1 cellular context compared by ENCODE assay signal in the genomic region with DNA sequence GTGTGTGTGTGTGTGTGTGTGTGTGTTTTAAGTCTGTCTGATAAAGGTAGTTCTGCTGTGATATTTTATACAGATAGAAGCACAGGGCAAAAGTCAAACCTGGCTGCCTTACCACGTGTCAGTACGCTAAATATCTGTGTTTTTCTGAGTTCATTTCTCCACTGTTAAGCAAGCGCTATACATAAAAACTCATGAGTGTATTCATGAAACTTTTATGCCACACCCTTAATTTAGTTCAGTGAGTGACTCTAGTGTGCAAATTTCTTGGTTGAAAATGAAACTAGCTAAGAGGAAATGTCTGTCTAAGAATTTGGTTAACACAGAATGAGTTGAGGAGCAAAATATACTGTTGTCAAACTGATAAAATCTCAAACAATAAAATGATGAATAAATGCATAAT.
A peak's percentile ranks its signal among the peaks of the same experiment; 100 is the strongest.
TF ChIP-seq lines count a peak whose summit lies in the region.

No MANE protein-coding gene starts in this region.

TF ChIP-seq in GM12878, 131 proteins besides CTCF, POLR2A, EP300 and RAD21 (continued from another document and continues in another):
- peak in 1 of 2 experiments; percentile 53; a peak in 1 of 4 replicates for TF ChIP-seq ETV6 (conservative IDR thresholded peaks at IDR 0.05 in 1 of 2, IDR thresholded peaks at IDR 0.05 in 1 of 2; ENCODE audit: borderline replicate concordance in 1 of 2, low read depth in 1 of 2)
- peak; percentile 90; the same call in 1 of the 2 replicates for TF ChIP-seq RCOR1 (conservative IDR thresholded peaks at IDR 0.05; ENCODE audit: low read depth, low read length)
- TF ChIP-seq, protein P1, sequence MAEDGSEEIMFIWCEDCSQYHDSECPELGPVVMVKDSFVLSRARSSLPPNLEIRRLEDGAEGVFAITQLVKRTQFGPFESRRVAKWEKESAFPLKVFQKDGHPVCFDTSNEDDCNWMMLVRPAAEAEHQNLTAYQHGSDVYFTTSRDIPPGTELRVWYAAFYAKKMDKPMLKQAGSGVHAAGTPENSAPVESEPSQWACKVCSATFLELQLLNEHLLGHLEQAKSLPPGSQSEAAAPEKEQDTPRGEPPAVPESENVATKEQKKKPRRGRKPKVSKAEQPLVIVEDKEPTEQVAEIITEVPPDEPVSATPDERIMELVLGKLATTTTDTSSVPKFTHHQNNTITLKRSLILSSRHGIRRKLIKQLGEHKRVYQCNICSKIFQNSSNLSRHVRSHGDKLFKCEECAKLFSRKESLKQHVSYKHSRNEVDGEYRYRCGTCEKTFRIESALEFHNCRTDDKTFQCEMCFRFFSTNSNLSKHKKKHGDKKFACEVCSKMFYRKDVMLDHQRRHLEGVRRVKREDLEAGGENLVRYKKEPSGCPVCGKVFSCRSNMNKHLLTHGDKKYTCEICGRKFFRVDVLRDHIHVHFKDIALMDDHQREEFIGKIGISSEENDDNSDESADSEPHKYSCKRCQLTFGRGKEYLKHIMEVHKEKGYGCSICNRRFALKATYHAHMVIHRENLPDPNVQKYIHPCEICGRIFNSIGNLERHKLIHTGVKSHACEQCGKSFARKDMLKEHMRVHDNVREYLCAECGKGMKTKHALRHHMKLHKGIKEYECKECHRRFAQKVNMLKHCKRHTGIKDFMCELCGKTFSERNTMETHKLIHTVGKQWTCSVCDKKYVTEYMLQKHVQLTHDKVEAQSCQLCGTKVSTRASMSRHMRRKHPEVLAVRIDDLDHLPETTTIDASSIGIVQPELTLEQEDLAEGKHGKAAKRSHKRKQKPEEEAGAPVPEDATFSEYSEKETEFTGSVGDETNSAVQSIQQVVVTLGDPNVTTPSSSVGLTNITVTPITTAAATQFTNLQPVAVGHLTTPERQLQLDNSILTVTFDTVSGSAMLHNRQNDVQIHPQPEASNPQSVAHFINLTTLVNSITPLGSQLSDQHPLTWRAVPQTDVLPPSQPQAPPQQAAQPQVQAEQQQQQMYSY (CRISPR knock-in tag; IDR thresholded peaks at IDR 0.05) = no peak
- no peak for TF ChIP-seq HDGF (IDR thresholded peaks at IDR 0.05)
- TF ChIP-seq, protein P2, sequence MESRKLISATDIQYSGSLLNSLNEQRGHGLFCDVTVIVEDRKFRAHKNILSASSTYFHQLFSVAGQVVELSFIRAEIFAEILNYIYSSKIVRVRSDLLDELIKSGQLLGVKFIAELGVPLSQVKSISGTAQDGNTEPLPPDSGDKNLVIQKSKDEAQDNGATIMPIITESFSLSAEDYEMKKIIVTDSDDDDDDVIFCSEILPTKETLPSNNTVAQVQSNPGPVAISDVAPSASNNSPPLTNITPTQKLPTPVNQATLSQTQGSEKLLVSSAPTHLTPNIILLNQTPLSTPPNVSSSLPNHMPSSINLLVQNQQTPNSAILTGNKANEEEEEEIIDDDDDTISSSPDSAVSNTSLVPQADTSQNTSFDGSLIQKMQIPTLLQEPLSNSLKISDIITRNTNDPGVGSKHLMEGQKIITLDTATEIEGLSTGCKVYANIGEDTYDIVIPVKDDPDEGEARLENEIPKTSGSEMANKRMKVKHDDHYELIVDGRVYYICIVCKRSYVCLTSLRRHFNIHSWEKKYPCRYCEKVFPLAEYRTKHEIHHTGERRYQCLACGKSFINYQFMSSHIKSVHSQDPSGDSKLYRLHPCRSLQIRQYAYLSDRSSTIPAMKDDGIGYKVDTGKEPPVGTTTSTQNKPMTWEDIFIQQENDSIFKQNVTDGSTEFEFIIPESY (IDR thresholded peaks at IDR 0.05) = no peak
- no peak for TF ChIP-seq SIN3A (IDR thresholded peaks at IDR 0.05; ENCODE audit: low read depth, low read length)
- TF ChIP-seq GATAD2B (conservative IDR thresholded peaks at IDR 0.05; ENCODE audit: low read depth) = no peak
- no peak for TF ChIP-seq SMARCA5 (IDR thresholded peaks at IDR 0.05)
- TF ChIP-seq NR2C1 (IDR thresholded peaks at IDR 0.05) = no peak
- TF ChIP-seq ZZZ3 (IDR thresholded peaks at IDR 0.05; ENCODE audit: control insufficient read depth, insufficient read length, low read depth) = no peak
- TF ChIP-seq, protein P3, sequence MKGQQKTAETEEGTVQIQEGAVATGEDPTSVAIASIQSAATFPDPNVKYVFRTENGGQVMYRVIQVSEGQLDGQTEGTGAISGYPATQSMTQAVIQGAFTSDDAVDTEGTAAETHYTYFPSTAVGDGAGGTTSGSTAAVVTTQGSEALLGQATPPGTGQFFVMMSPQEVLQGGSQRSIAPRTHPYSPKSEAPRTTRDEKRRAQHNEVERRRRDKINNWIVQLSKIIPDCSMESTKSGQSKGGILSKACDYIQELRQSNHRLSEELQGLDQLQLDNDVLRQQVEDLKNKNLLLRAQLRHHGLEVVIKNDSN (IDR thresholded peaks at IDR 0.05; ENCODE audit: borderline replicate concordance, extremely low read length, insufficient read depth, low read depth, low read length) = no peak
- peak; percentile 66 for TF ChIP-seq RAD51 (IDR thresholded peaks at IDR 0.05)
- no peak for TF ChIP-seq SUPT20H (IDR thresholded peaks at IDR 0.05; ENCODE audit: borderline replicate concordance, control insufficient read depth, low read depth, low read length)
- TF ChIP-seq EZH2 (IDR thresholded peaks at IDR 0.05; ENCODE audit: borderline replicate concordance, control insufficient read depth, low read depth, low read length) = no peak
- TF ChIP-seq CBFB (IDR thresholded peaks at IDR 0.05; ENCODE audit: low read depth) = no peak
- TF ChIP-seq, protein P4, sequence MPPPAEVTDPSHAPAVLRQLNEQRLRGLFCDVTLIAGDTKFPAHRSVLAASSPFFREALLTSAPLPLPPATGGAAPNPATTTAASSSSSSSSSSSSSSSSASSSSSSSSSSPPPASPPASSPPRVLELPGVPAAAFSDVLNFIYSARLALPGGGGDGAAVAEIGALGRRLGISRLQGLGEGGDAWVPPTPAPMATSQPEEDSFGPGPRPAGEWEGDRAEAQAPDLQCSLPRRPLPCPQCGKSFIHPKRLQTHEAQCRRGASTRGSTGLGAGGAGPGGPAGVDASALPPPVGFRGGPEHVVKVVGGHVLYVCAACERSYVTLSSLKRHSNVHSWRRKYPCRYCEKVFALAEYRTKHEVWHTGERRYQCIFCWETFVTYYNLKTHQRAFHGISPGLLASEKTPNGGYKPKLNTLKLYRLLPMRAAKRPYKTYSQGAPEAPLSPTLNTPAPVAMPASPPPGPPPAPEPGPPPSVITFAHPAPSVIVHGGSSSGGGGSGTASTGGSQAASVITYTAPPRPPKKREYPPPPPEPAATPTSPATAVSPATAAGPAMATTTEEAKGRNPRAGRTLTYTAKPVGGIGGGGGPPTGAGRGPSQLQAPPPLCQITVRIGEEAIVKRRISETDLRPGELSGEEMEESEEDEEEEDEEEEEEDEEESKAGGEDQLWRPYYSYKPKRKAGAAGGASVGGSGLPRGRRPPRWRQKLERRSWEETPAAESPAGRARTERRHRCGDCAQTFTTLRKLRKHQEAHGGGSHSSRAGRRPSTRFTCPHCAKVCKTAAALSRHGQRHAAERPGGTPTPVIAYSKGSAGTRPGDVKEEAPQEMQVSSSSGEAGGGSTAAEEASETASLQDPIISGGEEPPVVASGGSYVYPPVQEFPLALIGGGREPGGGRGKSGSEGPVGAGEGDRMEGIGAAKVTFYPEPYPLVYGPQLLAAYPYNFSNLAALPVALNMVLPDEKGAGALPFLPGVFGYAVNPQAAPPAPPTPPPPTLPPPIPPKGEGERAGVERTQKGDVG (CRISPR knock-in tag; IDR thresholded peaks at IDR 0.05) = no peak
- no peak for TF ChIP-seq YBX1 (IDR thresholded peaks at IDR 0.05)
- TF ChIP-seq SRF (IDR thresholded peaks at IDR 0.05; ENCODE audit: low read depth in 2 of 2, low read length in 2 of 2) = no peak
- TF ChIP-seq, protein P5, sequence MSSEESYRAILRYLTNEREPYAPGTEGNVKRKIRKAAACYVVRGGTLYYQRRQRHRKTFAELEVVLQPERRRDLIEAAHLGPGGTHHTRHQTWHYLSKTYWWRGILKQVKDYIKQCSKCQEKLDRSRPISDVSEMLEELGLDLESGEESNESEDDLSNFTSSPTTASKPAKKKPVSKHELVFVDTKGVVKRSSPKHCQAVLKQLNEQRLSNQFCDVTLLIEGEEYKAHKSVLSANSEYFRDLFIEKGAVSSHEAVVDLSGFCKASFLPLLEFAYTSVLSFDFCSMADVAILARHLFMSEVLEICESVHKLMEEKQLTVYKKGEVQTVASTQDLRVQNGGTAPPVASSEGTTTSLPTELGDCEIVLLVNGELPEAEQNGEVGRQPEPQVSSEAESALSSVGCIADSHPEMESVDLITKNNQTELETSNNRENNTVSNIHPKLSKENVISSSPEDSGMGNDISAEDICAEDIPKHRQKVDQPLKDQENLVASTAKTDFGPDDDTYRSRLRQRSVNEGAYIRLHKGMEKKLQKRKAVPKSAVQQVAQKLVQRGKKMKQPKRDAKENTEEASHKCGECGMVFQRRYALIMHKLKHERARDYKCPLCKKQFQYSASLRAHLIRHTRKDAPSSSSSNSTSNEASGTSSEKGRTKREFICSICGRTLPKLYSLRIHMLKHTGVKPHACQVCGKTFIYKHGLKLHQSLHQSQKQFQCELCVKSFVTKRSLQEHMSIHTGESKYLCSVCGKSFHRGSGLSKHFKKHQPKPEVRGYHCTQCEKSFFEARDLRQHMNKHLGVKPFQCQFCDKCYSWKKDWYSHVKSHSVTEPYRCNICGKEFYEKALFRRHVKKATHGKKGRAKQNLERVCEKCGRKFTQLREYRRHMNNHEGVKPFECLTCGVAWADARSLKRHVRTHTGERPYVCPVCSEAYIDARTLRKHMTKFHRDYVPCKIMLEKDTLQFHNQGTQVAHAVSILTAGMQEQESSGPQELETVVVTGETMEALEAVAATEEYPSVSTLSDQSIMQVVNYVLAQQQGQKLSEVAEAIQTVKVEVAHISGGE (CRISPR knock-in tag; IDR thresholded peaks at IDR 0.05) = no peak
- TF ChIP-seq, protein P6, sequence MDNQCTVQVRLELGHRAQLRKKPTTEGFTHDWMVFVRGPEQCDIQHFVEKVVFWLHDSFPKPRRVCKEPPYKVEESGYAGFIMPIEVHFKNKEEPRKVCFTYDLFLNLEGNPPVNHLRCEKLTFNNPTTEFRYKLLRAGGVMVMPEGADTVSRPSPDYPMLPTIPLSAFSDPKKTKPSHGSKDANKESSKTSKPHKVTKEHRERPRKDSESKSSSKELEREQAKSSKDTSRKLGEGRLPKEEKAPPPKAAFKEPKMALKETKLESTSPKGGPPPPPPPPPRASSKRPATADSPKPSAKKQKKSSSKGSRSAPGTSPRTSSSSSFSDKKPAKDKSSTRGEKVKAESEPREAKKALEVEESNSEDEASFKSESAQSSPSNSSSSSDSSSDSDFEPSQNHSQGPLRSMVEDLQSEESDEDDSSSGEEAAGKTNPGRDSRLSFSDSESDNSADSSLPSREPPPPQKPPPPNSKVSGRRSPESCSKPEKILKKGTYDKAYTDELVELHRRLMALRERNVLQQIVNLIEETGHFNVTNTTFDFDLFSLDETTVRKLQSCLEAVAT (IDR thresholded peaks at IDR 0.05) = no peak
- no peak for TF ChIP-seq PAX5 (IDR thresholded peaks at IDR 0.05; ENCODE audit: borderline replicate concordance, low read depth, low read length)
- TF ChIP-seq ZNF207 (IDR thresholded peaks at IDR 0.05; ENCODE audit: borderline replicate concordance) = no peak
- no peak for TF ChIP-seq KLF5 (IDR thresholded peaks at IDR 0.05; ENCODE audit: partially characterized antibody)
- TF ChIP-seq SUZ12 (IDR thresholded peaks at IDR 0.05; ENCODE audit: unreplicated experiment) = no peak
- no peak for TF ChIP-seq SMC3 (IDR thresholded peaks at IDR 0.05; ENCODE audit: borderline replicate concordance, low read length)
- TF ChIP-seq, protein P7, sequence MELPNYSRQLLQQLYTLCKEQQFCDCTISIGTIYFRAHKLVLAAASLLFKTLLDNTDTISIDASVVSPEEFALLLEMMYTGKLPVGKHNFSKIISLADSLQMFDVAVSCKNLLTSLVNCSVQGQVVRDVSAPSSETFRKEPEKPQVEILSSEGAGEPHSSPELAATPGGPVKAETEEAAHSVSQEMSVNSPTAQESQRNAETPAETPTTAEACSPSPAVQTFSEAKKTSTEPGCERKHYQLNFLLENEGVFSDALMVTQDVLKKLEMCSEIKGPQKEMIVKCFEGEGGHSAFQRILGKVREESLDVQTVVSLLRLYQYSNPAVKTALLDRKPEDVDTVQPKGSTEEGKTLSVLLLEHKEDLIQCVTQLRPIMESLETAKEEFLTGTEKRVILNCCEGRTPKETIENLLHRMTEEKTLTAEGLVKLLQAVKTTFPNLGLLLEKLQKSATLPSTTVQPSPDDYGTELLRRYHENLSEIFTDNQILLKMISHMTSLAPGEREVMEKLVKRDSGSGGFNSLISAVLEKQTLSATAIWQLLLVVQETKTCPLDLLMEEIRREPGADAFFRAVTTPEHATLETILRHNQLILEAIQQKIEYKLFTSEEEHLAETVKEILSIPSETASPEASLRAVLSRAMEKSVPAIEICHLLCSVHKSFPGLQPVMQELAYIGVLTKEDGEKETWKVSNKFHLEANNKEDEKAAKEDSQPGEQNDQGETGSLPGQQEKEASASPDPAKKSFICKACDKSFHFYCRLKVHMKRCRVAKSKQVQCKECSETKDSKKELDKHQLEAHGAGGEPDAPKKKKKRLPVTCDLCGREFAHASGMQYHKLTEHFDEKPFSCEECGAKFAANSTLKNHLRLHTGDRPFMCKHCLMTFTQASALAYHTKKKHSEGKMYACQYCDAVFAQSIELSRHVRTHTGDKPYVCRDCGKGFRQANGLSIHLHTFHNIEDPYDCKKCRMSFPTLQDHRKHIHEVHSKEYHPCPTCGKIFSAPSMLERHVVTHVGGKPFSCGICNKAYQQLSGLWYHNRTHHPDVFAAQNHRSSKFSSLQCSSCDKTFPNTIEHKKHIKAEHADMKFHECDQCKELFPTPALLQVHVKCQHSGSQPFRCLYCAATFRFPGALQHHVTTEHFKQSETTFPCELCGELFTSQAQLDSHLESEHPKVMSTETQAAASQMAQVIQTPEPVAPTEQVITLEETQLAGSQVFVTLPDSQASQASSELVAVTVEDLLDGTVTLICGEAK (IDR thresholded peaks at IDR 0.05; ENCODE audit: borderline replicate concordance) = no peak
- TF ChIP-seq YY1 (IDR thresholded peaks at IDR 0.05; ENCODE audit: low read depth, low read length) = no peak
- TF ChIP-seq IKZF1 (conservative IDR thresholded peaks at IDR 0.05) = no peak
- no peak for TF ChIP-seq MYC (IDR thresholded peaks at IDR 0.05; ENCODE audit: insufficient read depth, insufficient read length, insufficient replicate concordance, low read length, severe bottlenecking)
- no peak for TF ChIP-seq FOXK2 (IDR thresholded peaks at IDR 0.05)
- TF ChIP-seq TARDBP (IDR thresholded peaks at IDR 0.05; ENCODE audit: borderline replicate concordance) = no peak
- no peak for TF ChIP-seq CBX3 (IDR thresholded peaks at IDR 0.05; ENCODE audit: borderline replicate concordance, low read depth)
- TF ChIP-seq, protein P8, sequence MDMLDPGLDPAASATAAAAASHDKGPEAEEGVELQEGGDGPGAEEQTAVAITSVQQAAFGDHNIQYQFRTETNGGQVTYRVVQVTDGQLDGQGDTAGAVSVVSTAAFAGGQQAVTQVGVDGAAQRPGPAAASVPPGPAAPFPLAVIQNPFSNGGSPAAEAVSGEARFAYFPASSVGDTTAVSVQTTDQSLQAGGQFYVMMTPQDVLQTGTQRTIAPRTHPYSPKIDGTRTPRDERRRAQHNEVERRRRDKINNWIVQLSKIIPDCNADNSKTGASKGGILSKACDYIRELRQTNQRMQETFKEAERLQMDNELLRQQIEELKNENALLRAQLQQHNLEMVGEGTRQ (IDR thresholded peaks at IDR 0.05; ENCODE audit: borderline replicate concordance, low read depth, low read length) = no peak; the same call in 1 of the 2 replicates
- TF ChIP-seq, protein P9, sequence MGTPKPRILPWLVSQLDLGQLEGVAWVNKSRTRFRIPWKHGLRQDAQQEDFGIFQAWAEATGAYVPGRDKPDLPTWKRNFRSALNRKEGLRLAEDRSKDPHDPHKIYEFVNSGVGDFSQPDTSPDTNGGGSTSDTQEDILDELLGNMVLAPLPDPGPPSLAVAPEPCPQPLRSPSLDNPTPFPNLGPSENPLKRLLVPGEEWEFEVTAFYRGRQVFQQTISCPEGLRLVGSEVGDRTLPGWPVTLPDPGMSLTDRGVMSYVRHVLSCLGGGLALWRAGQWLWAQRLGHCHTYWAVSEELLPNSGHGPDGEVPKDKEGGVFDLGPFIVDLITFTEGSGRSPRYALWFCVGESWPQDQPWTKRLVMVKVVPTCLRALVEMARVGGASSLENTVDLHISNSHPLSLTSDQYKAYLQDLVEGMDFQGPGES (IDR thresholded peaks at IDR 0.05) = no peak
- no peak for TF ChIP-seq STAT3 (IDR thresholded peaks at IDR 0.05; ENCODE audit: low read depth, low read length)
- TF ChIP-seq WRNIP1 (IDR thresholded peaks at IDR 0.05; ENCODE audit: borderline replicate concordance, low read depth, low read length) = no peak
